8 cellular contexts compared by ENCODE assay signal in the genomic region with DNA sequence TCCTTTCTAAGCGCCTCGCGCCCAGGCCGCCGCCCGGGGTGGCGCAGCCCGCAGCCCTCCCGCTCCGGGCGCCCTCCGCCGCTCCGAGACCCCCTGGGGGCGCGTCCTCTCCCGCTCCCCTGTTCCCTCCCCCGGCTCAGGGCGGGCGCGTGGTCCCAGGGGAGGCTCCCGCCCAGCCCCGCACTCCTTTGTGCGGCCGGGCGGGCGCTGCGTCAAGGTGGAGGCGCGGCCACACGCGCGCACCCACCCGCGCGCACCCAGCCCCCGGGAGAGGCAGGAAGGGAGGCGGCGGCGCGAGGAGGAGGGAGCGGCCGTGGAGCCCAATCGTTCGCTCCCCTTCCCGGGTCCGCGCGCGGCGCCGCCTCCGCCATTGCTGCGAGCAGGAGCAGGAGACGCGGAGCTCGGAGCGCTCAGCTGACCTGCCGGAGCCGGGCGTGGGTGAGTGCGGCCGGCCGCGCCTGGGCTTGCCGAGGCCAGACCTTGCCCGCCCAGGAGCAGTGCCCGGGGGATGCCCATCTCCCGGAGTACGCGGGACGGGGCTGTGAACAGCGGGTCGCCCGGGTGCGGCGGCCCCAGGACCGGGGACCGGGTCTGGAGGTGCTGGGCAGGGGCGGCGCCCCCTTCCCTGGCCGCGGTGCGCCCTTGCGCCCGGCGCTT. TPM values are rescaled to one million over a fixed set of nuclear protein-coding genes. Genes with fewer than 3 reads are reported as not detected.
DNase-seq lines count a peak whose midpoint lies in the region; ATAC-seq and TF ChIP-seq lines count a peak whose summit lies in the region.

A gene with protein sequence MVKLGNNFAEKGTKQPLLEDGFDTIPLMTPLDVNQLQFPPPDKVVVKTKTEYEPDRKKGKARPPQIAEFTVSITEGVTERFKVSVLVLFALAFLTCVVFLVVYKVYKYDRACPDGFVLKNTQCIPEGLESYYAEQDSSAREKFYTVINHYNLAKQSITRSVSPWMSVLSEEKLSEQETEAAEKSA (plus strand): TSS at position 367 of the 657 bp plus-strand sequence. CDS start 528 bp downstream, outside the sequence.

- ATAC-seq in HG03439 (IDR thresholded peaks at IDR 0.05; ENCODE audit: unreplicated experiment), result no peak
- no peak for ATAC-seq in gastroesophageal sphincter
- no peak for ATAC-seq in GM18870 (IDR thresholded peaks at IDR 0.05; ENCODE audit: unreplicated experiment)

- H3K4me3 ChIP-seq in astrocyte of the spinal cord (ENCODE audit: low read depth, low read length) (peak within 1 kb of the TSS; percentile 34), gastroesophageal sphincter (peak within 1 kb of the TSS in 1 of 2 donors; percentile 49)

- peaks cover 95% of the 10 kb centered on the region for H3K27me3 ChIP-seq in gastroesophageal sphincter

- no peak for TF ChIP-seq POLR2A in gastroesophageal sphincter (IDR thresholded peaks at IDR 0.05)

- in situ Hi-C loops in astrocyte of the spinal cord (cut with HindIII; ENCODE audit: low sequenced_read_pairs), result no loop called here

- H3K36me3 ChIP-seq in gastroesophageal sphincter, result no peaks in the 10 kb centered on the region

- H3K36me3 Mint-ChIP-seq in immature natural killer cell, result peaks cover 0 to 3% (median 0%) of the 10 kb centered on the region in 3 donors

- peaks cover 7 to 19% (median 9%) of the 10 kb centered on the region in 3 donors for H3K27me3 Mint-ChIP-seq in immature natural killer cell (ENCODE audit: low read depth in 3 of 3)

- 0% methylated on average over 1 of the region's 87 CpGs; no CpG with 5 or more reads in 1 of the 2 donors for WGBS in gastroesophageal sphincter (ENCODE audit: low coverage in 1 of 2), 2 donors

- no peaks in the 10 kb centered on the region for H3K9me3 Mint-ChIP-seq in immature natural killer cell

- H3K4me1 Mint-ChIP-seq in immature natural killer cell, result peaks cover 7 to 14% of the 10 kb centered on the region in 2 donors

- TF ChIP-seq CTCF in GM10266 (IDR thresholded peaks at IDR 0.05; ENCODE audit: control insufficient read depth, insufficient read depth, low read depth, missing control alignments) (no peak), astrocyte of the spinal cord (IDR thresholded peaks at IDR 0.05; ENCODE audit: low read depth, low read length) (no peak), gastroesophageal sphincter (IDR thresholded peaks at IDR 0.05) (no peak)

- DNase-seq in GM10266 (ENCODE audit: extremely low spot score), result peak; percentile 53
- DNase-seq in RPMI7951 (ENCODE audit: low read depth), result peak; percentile 1
- peak; percentile 9 for DNase-seq in astrocyte of the spinal cord (ENCODE audit: low read depth, low spot score)
- peak in 1 of 3 donors; percentile 19 for DNase-seq in immature natural killer cell
- DNase-seq in stimulated activated CD4-positive, alpha-beta T cell treated with anti-CD3 and anti-CD28 coated beads, Interleukin-2, amount 100 ng/mL, for 48 hours, result peak; percentile 8 to 35

- TF ChIP-seq EP300 in gastroesophageal sphincter (IDR thresholded peaks at IDR 0.05), result no peak

- no peaks in the 10 kb centered on the region for H3K9me3 ChIP-seq in gastroesophageal sphincter

- peak within 1 kb of the TSS; percentile 35 to 93 (median 84) for H3K4me3 Mint-ChIP-seq in immature natural killer cell

- H3K27ac Mint-ChIP-seq in immature natural killer cell, result no peak within 1 kb of the TSS

- no peak within 1 kb of the TSS for H3K27ac ChIP-seq in gastroesophageal sphincter

- peaks cover 0 to 34% (median 19%) of the 10 kb centered on the region in 3 donors for H3K4me1 ChIP-seq in gastroesophageal sphincter

RNA-seq across cellular contexts. Expression of the gene that starts here (rescaled TPM):
- not detected in 2 replicates for total RNA-seq in RPMI7951 (2014; rRNA removed; shearing (Covaris generic))
- polyA plus RNA-seq in immature natural killer cell, result 1 to 10 TPM; 2.5 to 7.9 (median 4.5) TPM
- 1 to 10 TPM in 2 of 4 donors, under 1 TPM in 2; 0.15 to 4.8 (median 1.4) TPM for total RNA-seq in gastroesophageal sphincter

Comparison
In these comparisons a context has a peak if more than half of its experiments do, and no peak if none do; other contexts are left out.
1. Peak in DNase-seq in RPMI7951; RNA of the gene not detected or under 1 TPM.